ENCODE assay signal across 8 cellular contexts in genomic region chr14:74362361-74362915, GRCh38. TPM values are rescaled to one million over a fixed set of nuclear protein-coding genes. Genes with fewer than 3 reads are reported as not detected.
DNase-seq lines count a peak whose midpoint lies in the region; ATAC-seq, FAIRE-seq and TF ChIP-seq lines count a peak whose summit lies in the region.

No MANE protein-coding gene starts in this region.

- no peak overlapping the region for H3K27ac ChIP-seq in thoracic aorta

- DNase-seq in DMS53 treated with DMSO at 0.1 percent for 48 hours (lab: John Stamatoyannopoulos, UW; ENCODE audit: unreplicated experiment): peak; percentile 26
- DNase-seq in RPMI7951 (ENCODE audit: low read depth): peak; percentile 65
- DNase-seq in activated T-helper 9 cell treated with anti-CD3 and anti-CD28 coated beads, Interleukin-2, amount 50 U/mL, for 16 hours (ENCODE audit: low read depth): peak; percentile 33
- DNase-seq in frontal cortex (ENCODE audit: low spot score in 2 of 2): peak; percentile 65 to 79
- DNase-seq in occipital lobe (lab: John Stamatoyannopoulos, UW): peak; percentile 23
- DNase-seq in thoracic aorta (ENCODE audit: low spot score): peak; percentile 57

- H3K36me3 ChIP-seq in thoracic aorta: no peaks in the 10 kb centered on the region

- no peaks in the 10 kb centered on the region for H3K9me3 ChIP-seq in thoracic aorta

- ATAC-seq in thoracic aorta (ENCODE audit: insufficient number of reproducible peaks, low FRiP score, low read depth): no peak
- ATAC-seq in GM21360 (IDR thresholded peaks at IDR 0.05; ENCODE audit: unreplicated experiment): no peak

- TF ChIP-seq CTCF in LNCAP (IDR thresholded peaks at IDR 0.05) (peak; percentile 90), thoracic aorta (IDR thresholded peaks at IDR 0.05) (peak; percentile 98)

- FAIRE-seq in frontal cortex (lab: Jason Lieb, UNC): no peak

- H3K4me3 ChIP-seq in thoracic aorta: no peak overlapping the region

- H3K27me3 ChIP-seq in thoracic aorta (replicated peaks; ENCODE audit: insufficient read depth): no peaks in the 10 kb centered on the region

- H3K4me1 ChIP-seq in thoracic aorta (ENCODE audit: control insufficient read depth in 1 of 2, low read depth in 2 of 2): no peaks in the 10 kb centered on the region

RNA-seq across cellular contexts. Expression of gene VRTN, which starts 14.2 kb away (rescaled TPM):
- total RNA-seq in RPMI7951 (2014; rRNA removed; shearing (Covaris generic)): not detected in 2 replicates
- total RNA-seq in frontal cortex: not detected
- total RNA-seq in occipital lobe: not detected
- not detected for total RNA-seq in thoracic aorta

RNA-seq across cellular contexts. Expression of gene ABCD4, which starts 59.7 kb away (rescaled TPM):
- 15.0 and 15.2 TPM in 2 replicates for total RNA-seq in RPMI7951 (2014; rRNA removed; shearing (Covaris generic))
- total RNA-seq in frontal cortex: 21.2 TPM
- total RNA-seq in occipital lobe: 22.3 TPM
- total RNA-seq in thoracic aorta: 10 to 100 TPM; 47.7 to 62.4 TPM
